Comparison of ENCODE assay signal across 16 cellular contexts in the genomic region with DNA sequence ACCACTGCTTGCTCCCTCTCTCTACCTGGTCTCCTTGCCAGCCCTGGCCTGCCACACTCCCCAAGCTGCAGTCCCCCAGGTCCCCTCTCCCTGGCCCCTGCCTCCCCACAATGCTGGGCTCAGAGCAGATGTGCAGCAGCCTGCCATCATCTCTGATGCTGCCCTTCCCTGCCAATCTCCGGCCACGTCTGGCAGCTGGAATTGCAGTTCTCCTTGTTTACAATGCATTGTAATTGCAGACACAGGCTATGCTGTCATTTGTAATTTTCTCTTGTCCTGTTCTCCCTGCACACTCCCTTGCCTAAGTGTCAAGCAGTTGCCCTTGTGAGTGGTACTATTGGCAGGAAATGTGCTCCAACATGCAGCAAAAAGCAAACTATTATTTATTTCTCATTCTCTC.
DNase-seq lines count a peak whose midpoint lies in the region; TF ChIP-seq lines count a peak whose summit lies in the region.
"Had no signal": no experiment of that assay in that cellular context is flagged by ENCODE, and none has a peak within 500 bp of the region (broad histone marks: within the 10 kb centered on the region; RNA-seq: fewer than 3 reads in every experiment).

No MANE protein-coding gene starts in this region.

- H3K36me3 Mint-ChIP-seq in nephron progenitor cell (ENCODE audit: low read depth) = no peaks in the 10 kb centered on the region
- H3K36me3 Mint-ChIP-seq: CD4-positive, alpha-beta memory T cell had no signal

- H3K9me3 ChIP-seq in prostate gland = no peaks in the 10 kb centered on the region
- no peaks in the 10 kb centered on the region for H3K9me3 ChIP-seq in sigmoid colon
- H3K9me3 ChIP-seq: MG63 had no signal

- H3K4me1 Mint-ChIP-seq in nephron progenitor cell = peaks cover 88% of the 10 kb centered on the region
- H3K4me1 Mint-ChIP-seq: CD4-positive, alpha-beta memory T cell had no signal

- H3K36me3 ChIP-seq in prostate gland = no peaks in the 10 kb centered on the region
- H3K36me3 ChIP-seq in sigmoid colon = no peaks in the 10 kb centered on the region
- H3K36me3 ChIP-seq: MG63 had no signal

- H3K27me3 ChIP-seq in prostate gland (replicated peaks; ENCODE audit: insufficient read depth) (no peaks in the 10 kb centered on the region), sigmoid colon (no peaks in the 10 kb centered on the region)
- H3K27me3 ChIP-seq: MG63 had no signal

- TF ChIP-seq EP300 in sigmoid colon (IDR thresholded peaks at IDR 0.05) = no peak

- H3K4me1 ChIP-seq in prostate gland (replicated peaks) (no peaks in the 10 kb centered on the region), sigmoid colon (no peaks in the 10 kb centered on the region)

- intact Hi-C loops in prostate gland (cut with DNase I) = no loop called here
- intact Hi-C loops in sigmoid colon (cut with DNase I) = no loop called here

- peak in 2 of 3 experiments; percentile 37 to 77 for DNase-seq in NCI-H1417 (lab: John Stamatoyannopoulos, UW)
- no peak for DNase-seq in NCI-H1417 treated with DMSO at 0.1 percent for 48 hours (lab: John Stamatoyannopoulos, UW)
- peak in 25 of 61 donors; percentile 19 to 68 (median 43) for DNase-seq in caudate nucleus (lab: John Stamatoyannopoulos, UW)
- DNase-seq in nephron progenitor cell = no peak
- DNase-seq in prostate gland (ENCODE audit: low spot score) = no peak
- no peak for DNase-seq in NCI-H146 treated with DMSO at 0.1 percent for 48 hours (lab: John Stamatoyannopoulos, UW; ENCODE audit: unreplicated experiment)
- no peak for DNase-seq in sigmoid colon
- DNase-seq: 8988T; CD4-positive, alpha-beta memory T cell; DMS79 treated with DMSO at 0.1 percent for 48 hours; MG63; NCI-H1092; NCI-H187 treated with DMSO at 0.1 percent for 48 hours; NCI-H446; NCI-H774 had no signal

- TF ChIP-seq CTCF in nephron progenitor cell (IDR thresholded peaks at IDR 0.05) = no peak
- no peak for TF ChIP-seq CTCF in prostate gland (IDR thresholded peaks at IDR 0.05)
- no peak for TF ChIP-seq CTCF in sigmoid colon (IDR thresholded peaks at IDR 0.05)

- peak overlapping the region; percentile 90 for H3K27ac ChIP-seq in caudate nucleus (ENCODE audit: low read depth, low read length)
- peak overlapping the region; percentile 98 for H3K27ac ChIP-seq in temporal lobe (ENCODE audit: low read depth, low read length)
- H3K27ac ChIP-seq in prostate gland = no peak overlapping the region
- no peak overlapping the region for H3K27ac ChIP-seq in sigmoid colon

- peak overlapping the region; percentile 53 for H3K27ac Mint-ChIP-seq in nephron progenitor cell
- H3K27ac Mint-ChIP-seq: CD4-positive, alpha-beta memory T cell had no signal

- peaks cover 2% of the 10 kb centered on the region for H3K9me3 Mint-ChIP-seq in nephron progenitor cell

- peaks cover 2% of the 10 kb centered on the region for H3K27me3 Mint-ChIP-seq in nephron progenitor cell (ENCODE audit: low read depth, poor library complexity)
- H3K27me3 Mint-ChIP-seq: CD4-positive, alpha-beta memory T cell had no signal

- WGBS in prostate gland = 57% methylated on average over 2 of the region's 2 CpGs
- 11 to 37% methylated on average over 2 of the region's 2 CpGs for WGBS in sigmoid colon, 2 donors

- H3K4me3 Mint-ChIP-seq in nephron progenitor cell = peak overlapping the region; percentile 4
- H3K4me3 Mint-ChIP-seq: CD4-positive, alpha-beta memory T cell had no signal

- TF ChIP-seq POLR2A in prostate gland (IDR thresholded peaks at IDR 0.05) (no peak), sigmoid colon (IDR thresholded peaks at IDR 0.05) (no peak)

- H3K4me3 ChIP-seq in prostate gland = no peak overlapping the region
- no peak overlapping the region for H3K4me3 ChIP-seq in sigmoid colon
- H3K4me3 ChIP-seq: MG63 had no signal

Comparison
In these comparisons a context has a peak if more than half of its experiments do, and no peak if none do; other contexts are left out.
1. DNase-seq: peak in NCI-H1417 (2 of 3); none in NCI-H1417 treated with DMSO at 0.1 percent for 48 hours (single experiment), nephron progenitor cell (single experiment), prostate gland (single experiment), NCI-H146 treated with DMSO at 0.1 percent for 48 hours (single experiment) and sigmoid colon (single experiment).
2. H3K27ac ChIP-seq: peak in caudate nucleus (single experiment) and temporal lobe (single experiment); none in prostate gland (0 of 2) and sigmoid colon (0 of 4).